In the genomic region with DNA sequence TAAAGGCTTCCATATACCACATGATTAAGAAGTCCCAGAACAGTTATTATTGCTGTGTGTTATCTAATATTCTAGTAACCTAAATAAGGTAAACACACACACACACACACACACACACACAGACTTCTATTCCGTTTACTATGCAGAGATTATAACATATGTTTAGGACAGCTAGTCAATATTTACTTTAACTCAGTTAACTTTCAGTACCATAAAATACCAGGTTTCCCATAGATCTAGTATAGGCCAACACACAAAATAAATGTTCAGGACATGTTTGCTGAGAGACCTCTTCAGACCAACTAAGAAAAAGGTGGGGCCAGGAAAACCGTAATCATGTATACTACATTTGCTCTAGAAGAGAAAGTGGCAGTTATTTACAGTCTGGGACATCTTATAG, we compare ENCODE assay signal across 11 cellular contexts.
"Had no signal": no experiment of that assay in that cellular context is flagged by ENCODE, and none has a peak within 500 bp of the region (broad histone marks: within the 10 kb centered on the region; RNA-seq: fewer than 3 reads in every experiment).

No MANE protein-coding gene starts in this region.

- H3K4me3 ChIP-seq: GM23248, GM23338, HAP-1 had no signal

- FAIRE-seq: H1, H54 had no signal

- H3K9me3 Mint-ChIP-seq: GM23338 had no signal

- H3K4me2 ChIP-seq: GM23338 had no signal

- H3K27ac ChIP-seq: GM23248 had no signal

- ATAC-seq: GM23338, HCT116 had no signal

- H3K4me3 Mint-ChIP-seq: GM23338, H9, HFFc6 had no signal

- H3K36me3 ChIP-seq: HAP-1 had no signal

- H3K27ac Mint-ChIP-seq: H9, HFFc6 had no signal

- DNase-seq: GM23248, GOT3, H7, H9, HCEC 1CT, HFFc6 had no signal

- H3K9me3 ChIP-seq: HAP-1 had no signal

- H3K4me1 ChIP-seq: HAP-1 had no signal
